Comparison of ENCODE assay signal across 1 cellular context in the genomic region with DNA sequence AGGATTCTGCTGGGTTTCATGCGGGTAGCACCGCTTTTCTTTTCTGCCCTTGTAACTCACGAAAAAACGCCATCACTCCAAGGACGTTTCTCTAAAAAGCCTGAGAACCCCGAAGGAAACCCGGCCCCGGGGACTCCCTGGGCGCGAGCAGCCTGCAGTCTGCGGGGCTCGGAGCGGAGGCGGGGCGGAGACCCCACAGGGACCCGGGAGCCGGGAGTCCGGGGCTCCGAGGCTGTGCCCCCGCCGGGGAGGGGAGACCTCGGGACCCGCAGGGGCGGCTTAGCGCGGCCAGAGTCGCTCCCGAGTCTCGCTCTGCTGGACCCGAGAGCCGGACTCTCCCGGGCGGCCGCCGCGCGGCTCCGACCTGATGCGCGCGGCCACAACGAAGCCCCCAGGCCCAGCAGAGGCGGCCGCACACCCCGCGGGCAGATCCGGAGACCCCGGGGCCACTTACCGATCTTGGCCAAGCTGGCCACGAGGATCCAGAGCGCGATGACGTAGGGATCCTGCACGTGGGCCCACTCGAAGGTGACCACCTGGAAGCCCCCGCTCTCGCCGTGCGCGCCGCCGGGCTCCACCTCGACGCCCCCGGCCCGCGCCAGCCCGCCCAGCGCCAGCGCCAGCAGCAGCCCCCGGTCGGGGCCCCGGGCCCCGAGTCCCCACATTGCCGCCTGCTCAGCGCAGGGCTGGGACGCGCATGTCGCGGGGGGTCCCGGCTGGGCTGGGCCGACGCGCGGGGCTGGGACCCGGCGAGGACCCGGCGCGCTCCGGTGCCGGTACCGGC.
TF ChIP-seq lines count a peak whose summit lies in the region.

No MANE protein-coding gene starts in this region.

TF ChIP-seq in IMR-90, 13 proteins besides CTCF, POLR2A, EP300 and RAD21:
- TF ChIP-seq MAFK (IDR thresholded peaks at IDR 0.05; ENCODE audit: low read depth, low read length), result no peak
